Comparison of ENCODE assay signal across 8 cellular contexts in genomic region chr12:48542300-48542928, GRCh38. TPM values are rescaled to one million over a fixed set of nuclear protein-coding genes. Genes with fewer than 3 reads are reported as not detected.
DNase-seq lines count a peak whose midpoint lies in the region; ATAC-seq lines count a peak whose summit lies in the region.

No MANE protein-coding gene starts in this region.

- no peaks in the 10 kb centered on the region for H3K27me3 ChIP-seq in neuronal stem cell (ENCODE audit: control insufficient read depth in 3 of 3, insufficient read depth in 3 of 3, low read depth in 1 of 3, low read length in 3 of 3)

- H3K9me3 Mint-ChIP-seq in T-helper 2 cell treated with Interferon-gamma antibody and Interleukin-4, amounts not matched to agents 5 μg/mL and 100 μg/mL, for 36 hours: no peaks in the 10 kb centered on the region

- H3K23ac ChIP-seq in neuronal stem cell (ENCODE audit: low read depth, low read length, poor library complexity): no peak overlapping the region

- H2BK120ac ChIP-seq in neuronal stem cell (ENCODE audit: low read depth, low read length): no peak overlapping the region

- ATAC-seq in GM19467 (IDR thresholded peaks at IDR 0.05; ENCODE audit: unreplicated experiment): no peak

- H3K9ac ChIP-seq in neuronal stem cell (ENCODE audit: low read depth, low read length, poor library complexity): no peak overlapping the region

- no peak overlapping the region for H3K18ac ChIP-seq in neuronal stem cell (ENCODE audit: low read length)

- no peak overlapping the region for H3K4ac ChIP-seq in neuronal stem cell (ENCODE audit: low read length)

- no peak overlapping the region for H4K8ac ChIP-seq in neuronal stem cell (ENCODE audit: low read depth, low read length)

- no peak overlapping the region for H2AK5ac ChIP-seq in neuronal stem cell (ENCODE audit: low read depth, low read length)

- no peak overlapping the region for H3K4me3 Mint-ChIP-seq in T-helper 2 cell treated with Interferon-gamma antibody and Interleukin-4, amounts not matched to agents 5 μg/mL and 100 μg/mL, for 36 hours

- H3K9me3 ChIP-seq in neuronal stem cell (replicated peaks in 1 of 2; ENCODE audit: control insufficient read depth in 2 of 2, insufficient read depth in 1 of 2, low read depth in 1 of 2, low read length in 2 of 2): peaks cover 0 to 2% of the 10 kb centered on the region in 2 donors

- H3K14ac ChIP-seq in neuronal stem cell (ENCODE audit: low read length): no peak overlapping the region

- no peaks in the 10 kb centered on the region for H3K36me3 ChIP-seq in neuronal stem cell (replicated peaks in 1 of 2; ENCODE audit: control insufficient read depth in 2 of 2, insufficient read depth in 2 of 2, low read length in 2 of 2)

- H2BK12ac ChIP-seq in neuronal stem cell (ENCODE audit: low read length): no peak overlapping the region

- H4K91ac ChIP-seq in neuronal stem cell (ENCODE audit: low read depth, low read length, poor library complexity): no peak overlapping the region

- H3K27ac ChIP-seq in neuronal stem cell (replicated peaks; ENCODE audit: low read length): no peak overlapping the region

- H3K27me3 Mint-ChIP-seq in T-helper 2 cell treated with Interferon-gamma antibody and Interleukin-4, amounts not matched to agents 5 μg/mL and 100 μg/mL, for 36 hours (ENCODE audit: low read depth): peaks cover 4% of the 10 kb centered on the region

- H3K36me3 Mint-ChIP-seq in T-helper 2 cell treated with Interferon-gamma antibody and Interleukin-4, amounts not matched to agents 5 μg/mL and 100 μg/mL, for 36 hours (ENCODE audit: low read depth): no peaks in the 10 kb centered on the region

- H3K4me1 Mint-ChIP-seq in T-helper 2 cell treated with Interferon-gamma antibody and Interleukin-4, amounts not matched to agents 5 μg/mL and 100 μg/mL, for 36 hours (ENCODE audit: low read depth): peaks cover 3% of the 10 kb centered on the region

- DNase-seq in ELF-1 (ENCODE audit: low read depth, low spot score) (peak; percentile 54), neuronal stem cell (ENCODE audit: low spot score) (peak; percentile 32), NCI-H2171 treated with DMSO at 0.1 percent for 48 hours (lab: John Stamatoyannopoulos, UW) (no peak), DMS79 (lab: John Stamatoyannopoulos, UW) (no peak)
- DNase-seq in Jurkat, Clone E6-1 (ENCODE audit: low read depth, low spot score): peak; percentile 45
- peak; percentile 9 for DNase-seq in T-helper 2 cell treated with Interferon-gamma antibody and Interleukin-4, amounts not matched to agents 5 μg/mL and 100 μg/mL, for 36 hours (ENCODE audit: low spot score)
- peak; percentile 14 for DNase-seq in effector CD4-positive, alpha-beta T cell

- no peak overlapping the region for H2BK15ac ChIP-seq in neuronal stem cell (ENCODE audit: low read length)

- no peak overlapping the region for H3K4me2 ChIP-seq in neuronal stem cell (ENCODE audit: insufficient read depth, low read length, poor library complexity, severe bottlenecking)

- no peak overlapping the region for H3K27ac Mint-ChIP-seq in T-helper 2 cell treated with Interferon-gamma antibody and Interleukin-4, amounts not matched to agents 5 μg/mL and 100 μg/mL, for 36 hours

- H2BK5ac ChIP-seq in neuronal stem cell (ENCODE audit: low read length): no peak overlapping the region

- H3K4me3 ChIP-seq in Jurkat, Clone E6-1 (ENCODE audit: low read length): no peak overlapping the region
- H3K4me3 ChIP-seq in neuronal stem cell (ENCODE audit: low read length in 2 of 2): no peak overlapping the region

- H3K79me1 ChIP-seq in neuronal stem cell (ENCODE audit: low read depth, low read length): no peaks in the 10 kb centered on the region

- H2AFZ ChIP-seq in neuronal stem cell (ENCODE audit: low read length): no peak overlapping the region

- H3K4me1 ChIP-seq in neuronal stem cell (ENCODE audit: control insufficient read depth in 2 of 2, insufficient read depth in 1 of 2, low read depth in 1 of 2, low read length in 2 of 2): no peaks in the 10 kb centered on the region

- WGBS in neuronal stem cell (ENCODE audit: extremely low coverage in 2 of 2, insufficient read length in 2 of 2, insufficient replicate concordance in 1 of 2), 2 donors: no CpG with 5 or more reads among the region's 8 CpGs

RNA-seq across cellular contexts. Expression of gene OR8S1, which starts 17.0 kb away (rescaled TPM):
- not detected for polyA plus RNA-seq in Jurkat, Clone E6-1 (2012; ENCODE audit: insufficient read depth, insufficient read length)
- polyA plus RNA-seq in neuronal stem cell (2013, experiment 1 of 2): not detected
- polyA plus RNA-seq in neuronal stem cell (2013, experiment 2 of 2): not detected

RNA-seq across cellular contexts. Expression of gene LALBA, which starts 27.4 kb away (rescaled TPM):
- polyA plus RNA-seq in Jurkat, Clone E6-1 (2012; ENCODE audit: insufficient read depth, insufficient read length): not detected
- polyA plus RNA-seq in neuronal stem cell (2013, experiment 1 of 2): not detected
- polyA plus RNA-seq in neuronal stem cell (2013, experiment 2 of 2): not detected

Comparison
In these comparisons a context has a peak if more than half of its experiments do, and no peak if none do; other contexts are left out.
1. DNase-seq: peak in ELF-1 (single experiment), Jurkat, Clone E6-1 (single experiment), T-helper 2 cell treated with Interferon-gamma antibody and Interleukin-4, amounts not matched to agents 5 μg/mL and 100 μg/mL, for 36 hours (single experiment), effector CD4-positive, alpha-beta T cell (single experiment) and neuronal stem cell (single experiment); none in NCI-H2171 treated with DMSO at 0.1 percent for 48 hours (single experiment) and DMS79 (single experiment).